Comparison of ENCODE assay signal across 8 cellular contexts in genomic region chr1:178094752-178095645, GRCh38. TPM values are rescaled to one million over a fixed set of nuclear protein-coding genes. Genes with fewer than 3 reads are reported as not detected.
DNase-seq lines count a peak whose midpoint lies in the region; ATAC-seq and TF ChIP-seq lines count a peak whose summit lies in the region.

No MANE protein-coding gene starts in this region.

- peak overlapping the region; percentile 95 for H3K4me3 ChIP-seq in ectodermal cell (ENCODE audit: insufficient read depth, low read depth, low read length)

- H3K36me3 Mint-ChIP-seq in neural crest cell (ENCODE audit: low read depth), result no peaks in the 10 kb centered on the region

- H3K27ac Mint-ChIP-seq in neural crest cell (ENCODE audit: unreplicated experiment), result no peak overlapping the region

- WGBS in ectodermal cell, 2 experiments, result 20% methylated on average over 10 to 11 of the region's 11 CpGs

- no peaks in the 10 kb centered on the region for H3K27me3 Mint-ChIP-seq in neural crest cell (ENCODE audit: low read depth)

- peaks cover 36% of the 10 kb centered on the region for H3K4me1 Mint-ChIP-seq in neural crest cell

- H3K9me3 Mint-ChIP-seq in neural crest cell, result no peaks in the 10 kb centered on the region

- H3K4me1 ChIP-seq in ectodermal cell (ENCODE audit: control insufficient read depth, insufficient read depth, low read length), result peaks cover 14% of the 10 kb centered on the region

- peak overlapping the region; percentile 62; the same call in 1 of the 2 replicates for H3K27ac ChIP-seq in C4-2B
- no peak overlapping the region for H3K27ac ChIP-seq in ectodermal cell (ENCODE audit: insufficient read depth, low read depth, low read length, poor library complexity, severe bottlenecking)

- H3K4me3 Mint-ChIP-seq in neural crest cell, result peak overlapping the region; percentile 91

- H3K9me3 ChIP-seq in ectodermal cell (ENCODE audit: control insufficient read depth, low read length), result no peaks in the 10 kb centered on the region

- no peaks in the 10 kb centered on the region for H3K36me3 ChIP-seq in ectodermal cell (ENCODE audit: control insufficient read depth, insufficient read depth, low read length)

- DNase-seq in M059J (ENCODE audit: low read depth), result peak; percentile 82
- no peak for DNase-seq in neural crest cell (ENCODE audit: low read depth, low spot score)
- no peak for DNase-seq in cerebellar cortex (ENCODE audit: low spot score)
- DNase-seq in NCI-H510A treated with DMSO at 0.1 percent for 48 hours (lab: John Stamatoyannopoulos, UW), result no peak
- DNase-seq in T1000 (lab: John Stamatoyannopoulos, UW), result no peak

- 0 out of 2 replicates have a peak, but pooled peaks have one; percentile 27 for TF ChIP-seq CTCF in C4-2B (conservative IDR thresholded peaks at IDR 0.05)
- TF ChIP-seq CTCF in neural crest cell (conservative IDR thresholded peaks at IDR 0.05), result no peak

- no peak for ATAC-seq in GM21515 (IDR thresholded peaks at IDR 0.05; ENCODE audit: unreplicated experiment)

- no peaks in the 10 kb centered on the region for H3K27me3 ChIP-seq in ectodermal cell (ENCODE audit: control insufficient read depth, insufficient read depth, low read length, poor library complexity, severe bottlenecking)

RNA-seq across cellular contexts. Expression of gene RASAL2, which starts 1.1 kb away (rescaled TPM):
- 9.7 and 14.8 TPM in 2 replicates for total RNA-seq in M059J (2014; rRNA removed; shearing (Covaris generic))
- 15.1 TPM for polyA plus RNA-seq in ectodermal cell (2013, experiment 1 of 4)
- polyA plus RNA-seq in ectodermal cell (2013, experiment 2 of 4), result 14.5 TPM
- 11.2 TPM for polyA plus RNA-seq in ectodermal cell (2013, experiment 3 of 4)
- 13.5 TPM for polyA plus RNA-seq in ectodermal cell (2013, experiment 4 of 4)
- total RNA-seq in neural crest cell, result 20.9 and 25.5 TPM in 2 replicates
